Comparison of ENCODE assay signal across 14 cellular contexts in the genomic region with DNA sequence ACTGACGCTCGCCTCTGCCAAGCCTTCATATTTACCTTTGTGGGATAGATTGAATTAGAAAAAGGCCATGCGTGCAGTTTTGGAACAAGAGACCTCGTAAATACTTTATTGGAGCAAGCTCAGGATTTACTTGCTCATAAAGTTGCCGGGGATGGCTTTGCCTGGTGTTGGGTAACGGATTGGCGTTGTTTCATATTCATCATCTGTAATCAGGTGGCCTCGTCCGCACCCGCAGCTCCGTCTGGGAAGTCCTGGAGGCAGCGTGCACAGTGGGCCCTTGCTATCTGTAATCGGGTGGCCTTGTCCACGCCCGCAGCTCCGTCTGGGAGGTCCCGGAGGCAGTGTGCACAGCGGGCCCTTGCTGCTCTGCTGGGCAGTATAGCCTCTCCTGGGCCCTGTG.
"Had no signal": no experiment of that assay in that cellular context is flagged by ENCODE, and none has a peak within 500 bp of the region (broad histone marks: within the 10 kb centered on the region; RNA-seq: fewer than 3 reads in every experiment).

No MANE protein-coding gene starts in this region.

- H3K79me2 ChIP-seq: parathyroid adenoma had no signal

- H3K4me1 ChIP-seq: gastrocnemius medialis, parathyroid adenoma, right atrium auricular region, stomach, thyroid gland had no signal

- H3K9me3 ChIP-seq: gastrocnemius medialis, right atrium auricular region, stomach, thyroid gland had no signal

- H3K4me3 ChIP-seq: coronary artery, gastrocnemius medialis, lung, right atrium auricular region, stomach, thyroid gland had no signal

- H3K36me3 ChIP-seq: gastrocnemius medialis, right atrium auricular region, stomach, thyroid gland had no signal

- H3K27ac ChIP-seq: coronary artery, gastrocnemius medialis, parathyroid adenoma, right atrium auricular region, stomach, thyroid gland had no signal

- DNase-seq: foreskin fibroblast; gastrocnemius medialis; head of caudate nucleus; kidney; naive B cell; stimulated activated CD4-positive, alpha-beta T cell treated with anti-CD3 and anti-CD28 coated beads, Interleukin-2, amount 100 ng/mL, for 24 hours; stimulated activated CD4-positive, alpha-beta T cell treated with anti-CD3 and anti-CD28 coated beads, Interleukin-4, amount 100 ng/mL, for 24 hours; stimulated activated naive CD4-positive, alpha-beta T cell treated with Interleukin-2 at 50 U/mL for 16 hours; stomach; thyroid gland had no signal

- H3K27me3 ChIP-seq: gastrocnemius medialis, right atrium auricular region, thyroid gland had no signal

- H2AFZ ChIP-seq: parathyroid adenoma had no signal
